16 cellular contexts compared by ENCODE assay signal in the genomic region with DNA sequence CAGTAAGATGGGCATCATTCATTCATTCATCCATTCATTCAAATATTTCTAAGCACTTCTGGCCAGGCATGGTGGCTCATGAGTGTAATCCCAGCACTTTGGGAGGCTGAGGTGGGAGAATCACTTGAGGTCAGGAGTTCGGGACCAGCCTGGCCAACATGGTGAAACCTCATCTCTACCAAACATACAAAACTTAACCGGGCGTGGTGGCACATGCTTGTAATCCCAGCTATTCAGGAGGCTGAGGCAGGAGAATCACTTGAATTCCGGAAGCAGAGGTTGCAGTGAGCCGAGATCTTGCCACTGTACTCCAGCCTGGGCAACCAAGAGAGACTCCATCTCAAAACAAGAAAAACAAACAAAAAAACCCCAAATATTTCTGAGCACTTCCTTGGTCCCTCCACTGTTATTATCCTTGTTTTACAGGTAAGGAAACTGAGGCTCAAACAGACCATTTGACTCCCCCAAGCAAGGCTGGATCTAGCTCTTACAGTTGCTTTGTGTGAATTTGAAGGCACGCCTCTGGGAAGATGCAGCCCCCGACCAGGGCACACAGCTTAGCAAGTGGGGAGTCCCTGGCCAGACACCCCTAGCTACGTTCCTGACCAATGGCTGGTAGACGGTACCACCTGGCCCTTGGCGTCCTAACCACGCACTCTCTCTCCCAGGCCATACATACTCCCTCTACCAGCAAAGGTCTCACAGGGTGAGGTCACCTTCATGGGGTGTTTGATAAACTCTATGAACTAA. TPM values are rescaled to one million over a fixed set of nuclear protein-coding genes. Genes with fewer than 3 reads are reported as not detected.
DNase-seq lines count a peak whose midpoint lies in the region; ATAC-seq and TF ChIP-seq lines count a peak whose summit lies in the region.
"Had no signal": no experiment of that assay in that cellular context is flagged by ENCODE, and none has a peak within 500 bp of the region (broad histone marks: within the 10 kb centered on the region; RNA-seq: fewer than 3 reads in every experiment).

No MANE protein-coding gene starts in this region.

- H3K36me3 Mint-ChIP-seq in activated CD4-positive, alpha-beta memory T cell treated with anti-CD3 and anti-CD28 coated beads, Interleukin-2, amount 10 ng/mL, durations not matched to agents 7 days and 5 days (ENCODE audit: low read depth), result no peaks in the 10 kb centered on the region
- H3K36me3 Mint-ChIP-seq in activated CD4-positive, alpha-beta memory T cell treated with anti-CD3 and anti-CD28 coated beads for 36 hours, result no peaks in the 10 kb centered on the region
- no peaks in the 10 kb centered on the region for H3K36me3 Mint-ChIP-seq in endothelial cell (ENCODE audit: low read depth, unreplicated experiment)
- H3K36me3 Mint-ChIP-seq: activated naive CD4-positive, alpha-beta T cell treated with anti-CD3 and anti-CD28 coated beads, Interleukin-2, amount 10 ng/mL, durations not matched to agents 7 days and 5 days; CD14-positive monocyte had no signal

- RAD21 ChIA-PET in HCT116 (lab: Charles Lee; ENCODE audit: low non-redundant PET in 1 of 2, low total read pairs in 2 of 2, uncharacterized antibody in 2 of 2, unreplicated experiment in 2 of 2), result no interaction called here

- TF ChIP-seq POLR2A in HCT116 (IDR thresholded peaks at IDR 0.05; ENCODE audit: borderline replicate concordance, extremely low read depth, insufficient read depth, insufficient read length) (no peak), thyroid gland (IDR thresholded peaks at IDR 0.05) (no peak)

- H3K9ac ChIP-seq in HCT116 (ENCODE audit: low read length), result no peak overlapping the region
- no peak overlapping the region for H3K9ac ChIP-seq in skeletal muscle tissue (ENCODE audit: low read depth in 1 of 3, low read length in 3 of 3)

- 88 to 89% methylated on average over 11 of the region's 11 CpGs for WGBS in thyroid gland, 2 donors

- DNase-seq in activated CD4-positive, alpha-beta memory T cell treated with anti-CD3 and anti-CD28 coated beads, Interleukin-2, amount 10 ng/mL, durations not matched to agents 7 days and 5 days, result peak; percentile 3
- no peak for DNase-seq in activated CD4-positive, alpha-beta memory T cell treated with anti-CD3 and anti-CD28 coated beads for 36 hours
- DNase-seq in HCT116 (ENCODE audit: low read depth, low spot score) (no peak), endothelial cell (ENCODE audit: low spot score) (no peak), GOT3 (lab: John Stamatoyannopoulos, UW) (no peak), thyroid gland (no peak)
- DNase-seq: midbrain, NCI-H526 treated with DMSO at 0.1 percent for 48 hours, nephron progenitor cell had no signal

- no peak overlapping the region for H3K4me3 Mint-ChIP-seq in activated CD4-positive, alpha-beta memory T cell treated with anti-CD3 and anti-CD28 coated beads, Interleukin-2, amount 10 ng/mL, durations not matched to agents 7 days and 5 days
- H3K4me3 Mint-ChIP-seq in activated CD4-positive, alpha-beta memory T cell treated with anti-CD3 and anti-CD28 coated beads for 36 hours, result no peak overlapping the region
- H3K4me3 Mint-ChIP-seq in endothelial cell (ENCODE audit: unreplicated experiment), result peak overlapping the region; percentile 62
- H3K4me3 Mint-ChIP-seq: activated CD4-positive, alpha-beta T cell treated with anti-CD3 and anti-CD28 coated beads, Interleukin-2, amount 10 ng/mL, durations not matched to agents 7 days and 5 days; activated naive CD4-positive, alpha-beta T cell treated with anti-CD3 and anti-CD28 coated beads, Interleukin-2, amount 10 ng/mL, durations not matched to agents 7 days and 5 days; nephron progenitor cell had no signal

- H3K4me3 ChIP-seq in HCT116 (replicated peaks in 1 of 2; ENCODE audit: low read depth in 1 of 2, low read length in 2 of 2) (no peak overlapping the region), skeletal muscle tissue (ENCODE audit: low read length in 3 of 3) (no peak overlapping the region), thyroid gland (replicated peaks in 1 of 3) (no peak overlapping the region)
- H3K4me3 ChIP-seq: prostate gland, upper lobe of left lung had no signal

- H3K79me2 ChIP-seq in HCT116 (ENCODE audit: insufficient read depth, low read length), result no peaks in the 10 kb centered on the region

- CTCF ChIA-PET in activated CD4-positive, alpha-beta memory T cell treated with anti-CD3 and anti-CD28 coated beads, Interleukin-2, amount 10 ng/mL, durations not matched to agents 7 days and 5 days (lab: Charles Lee), result no interaction called here
- CTCF ChIA-PET in activated CD4-positive, alpha-beta memory T cell treated with anti-CD3 and anti-CD28 coated beads for 36 hours (lab: Charles Lee), result interaction anchor here (1.3 kb wide), 1 partner anchor 63 kb away, joined by 3 read pairs; no protein-coding TSS in a partner anchor
- CTCF ChIA-PET in HCT116 (lab: Charles Lee), result interaction anchor here (0.9 kb wide), 1 partner anchor 656 kb away, joined by 3 read pairs; a partner anchor contains a TSS

- no peaks in the 10 kb centered on the region for H3K9me3 ChIP-seq in HCT116 (ENCODE audit: control insufficient read depth in 1 of 2, insufficient read depth in 1 of 2, low read depth in 1 of 2, low read length in 2 of 2)
- H3K9me3 ChIP-seq in skeletal muscle tissue (ENCODE audit: control insufficient read depth in 3 of 3, low read length in 3 of 3), result no peaks in the 10 kb centered on the region
- H3K9me3 ChIP-seq in thyroid gland, result no peaks in the 10 kb centered on the region
- H3K9me3 ChIP-seq: prostate gland, upper lobe of left lung had no signal

- no peaks in the 10 kb centered on the region for H4K20me1 ChIP-seq in HCT116 (ENCODE audit: insufficient read depth)

- POLR2A ChIA-PET in activated CD4-positive, alpha-beta memory T cell treated with anti-CD3 and anti-CD28 coated beads, Interleukin-2, amount 10 ng/mL, durations not matched to agents 7 days and 5 days (lab: Charles Lee), result interaction anchor here (0.8 to 1.2 kb wide), 2 partner anchors 14 to 50 kb away, joined by 4 read pairs; a partner anchor contains a TSS
- POLR2A ChIA-PET in activated CD4-positive, alpha-beta memory T cell treated with anti-CD3 and anti-CD28 coated beads for 36 hours (lab: Charles Lee), result no interaction called here
- POLR2A ChIA-PET in HCT116 (lab: Charles Lee), result no interaction called here

- H3K27ac Mint-ChIP-seq in activated CD4-positive, alpha-beta memory T cell treated with anti-CD3 and anti-CD28 coated beads, Interleukin-2, amount 10 ng/mL, durations not matched to agents 7 days and 5 days, result no peak overlapping the region
- H3K27ac Mint-ChIP-seq in activated CD4-positive, alpha-beta memory T cell treated with anti-CD3 and anti-CD28 coated beads for 36 hours, result no peak overlapping the region
- H3K27ac Mint-ChIP-seq in endothelial cell (ENCODE audit: unreplicated experiment), result no peak overlapping the region
- H3K27ac Mint-ChIP-seq: activated CD4-positive, alpha-beta T cell treated with anti-CD3 and anti-CD28 coated beads, Interleukin-2, amount 10 ng/mL, durations not matched to agents 7 days and 5 days; activated naive CD4-positive, alpha-beta T cell treated with anti-CD3 and anti-CD28 coated beads, Interleukin-2, amount 10 ng/mL, durations not matched to agents 7 days and 5 days; nephron progenitor cell had no signal

- peak overlapping the region; percentile 49 for H2AFZ ChIP-seq in HCT116 (ENCODE audit: low read depth, low read length, poor library complexity, severe bottlenecking)

- peaks cover 15% of the 10 kb centered on the region for H3K4me1 Mint-ChIP-seq in activated CD4-positive, alpha-beta memory T cell treated with anti-CD3 and anti-CD28 coated beads, Interleukin-2, amount 10 ng/mL, durations not matched to agents 7 days and 5 days
- H3K4me1 Mint-ChIP-seq in activated CD4-positive, alpha-beta memory T cell treated with anti-CD3 and anti-CD28 coated beads for 36 hours (ENCODE audit: low read depth), result peaks cover 26% of the 10 kb centered on the region
- no peaks in the 10 kb centered on the region for H3K4me1 Mint-ChIP-seq in endothelial cell (ENCODE audit: unreplicated experiment)

- H3K4me1 ChIP-seq in HCT116 (ENCODE audit: control insufficient read depth in 1 of 2, insufficient read depth in 2 of 2, low read length in 2 of 2) (peaks cover 9 to 12% of the 10 kb centered on the region in 2 experiments), skeletal muscle tissue (ENCODE audit: control insufficient read depth in 3 of 3, insufficient read depth in 3 of 3, low read length in 3 of 3) (peaks cover 0 to 15% (median 7%) of the 10 kb centered on the region in 3 donors), thyroid gland (peaks cover 4 to 19% of the 10 kb centered on the region in 2 donors)
- H3K4me1 ChIP-seq: prostate gland had no signal

- BruUV-seq in HCT116 (replicated peaks; lab: Mats Ljungman, UMichigan), result no TSS peak

- H3K36me3 ChIP-seq in HCT116 (ENCODE audit: control insufficient read depth in 1 of 2, insufficient read depth in 2 of 2, low read length in 2 of 2) (no peaks in the 10 kb centered on the region), skeletal muscle tissue (ENCODE audit: control insufficient read depth in 3 of 3, insufficient read depth in 3 of 3, low read length in 3 of 3) (no peaks in the 10 kb centered on the region), thyroid gland (no peaks in the 10 kb centered on the region)
- H3K36me3 ChIP-seq: prostate gland, upper lobe of left lung had no signal

- H3K27me3 Mint-ChIP-seq in activated CD4-positive, alpha-beta memory T cell treated with anti-CD3 and anti-CD28 coated beads, Interleukin-2, amount 10 ng/mL, durations not matched to agents 7 days and 5 days, result peaks cover 38% of the 10 kb centered on the region
- peaks cover 10% of the 10 kb centered on the region for H3K27me3 Mint-ChIP-seq in activated CD4-positive, alpha-beta memory T cell treated with anti-CD3 and anti-CD28 coated beads for 36 hours
- peaks cover 18% of the 10 kb centered on the region for H3K27me3 Mint-ChIP-seq in endothelial cell (ENCODE audit: unreplicated experiment)

- H3K9me2 ChIP-seq in HCT116 (ENCODE audit: insufficient read depth), result no peaks in the 10 kb centered on the region

- intact Hi-C loops in activated CD4-positive, alpha-beta memory T cell treated with anti-CD3 and anti-CD28 coated beads for 36 hours (cut with micrococcal nuclease), result no loop called here
- intact Hi-C loops in HCT116 (cut with micrococcal nuclease), result no loop called here
- intact Hi-C loops in thyroid gland (cut with DNase I), result no loop called here

- TF ChIP-seq CTCF in HCT116 (IDR thresholded peaks at IDR 0.05 in 2 of 3, conservative IDR thresholded peaks at IDR 0.05 in 1 of 3; ENCODE audit: borderline replicate concordance in 1 of 3, insufficient read depth in 1 of 3, low read depth in 2 of 3, low read length in 2 of 3), result no peak
- TF ChIP-seq CTCF in endothelial cell (IDR thresholded peaks at IDR 0.05; ENCODE audit: unreplicated experiment), result no peak
- TF ChIP-seq CTCF in thyroid gland (IDR thresholded peaks at IDR 0.05), result no peak

- ATAC-seq in HCT116, result no peak
- no peak for ATAC-seq in HG02970 (IDR thresholded peaks at IDR 0.05; ENCODE audit: low FRiP score, unreplicated experiment)

- H3K27me3 ChIP-seq in HCT116 (ENCODE audit: insufficient read depth, low read length) (peaks cover 2% of the 10 kb centered on the region; the same call in 1 of the 2 replicates), skeletal muscle tissue (ENCODE audit: control insufficient read depth in 3 of 3, insufficient read depth in 3 of 3, low read length in 3 of 3) (peaks cover 4 to 13% (median 8%) of the 10 kb centered on the region in 3 donors), thyroid gland (no peaks in the 10 kb centered on the region)
- H3K27me3 ChIP-seq: upper lobe of left lung had no signal

- peak overlapping the region; percentile 78 for H3K4me2 ChIP-seq in HCT116 (ENCODE audit: low read length)

- H3K9me3 Mint-ChIP-seq in activated CD4-positive, alpha-beta memory T cell treated with anti-CD3 and anti-CD28 coated beads, Interleukin-2, amount 10 ng/mL, durations not matched to agents 7 days and 5 days, result no peaks in the 10 kb centered on the region
- no peaks in the 10 kb centered on the region for H3K9me3 Mint-ChIP-seq in activated CD4-positive, alpha-beta memory T cell treated with anti-CD3 and anti-CD28 coated beads for 36 hours
- H3K9me3 Mint-ChIP-seq in endothelial cell (ENCODE audit: unreplicated experiment), result no peaks in the 10 kb centered on the region
- H3K9me3 Mint-ChIP-seq: activated CD4-positive, alpha-beta T cell treated with anti-CD3 and anti-CD28 coated beads, Interleukin-2, amount 10 ng/mL, durations not matched to agents 7 days and 5 days; activated naive CD4-positive, alpha-beta T cell treated with anti-CD3 and anti-CD28 coated beads, Interleukin-2, amount 10 ng/mL, durations not matched to agents 7 days and 5 days; nephron progenitor cell had no signal

- TF ChIP-seq RAD21 in HCT116 (IDR thresholded peaks at IDR 0.05; ENCODE audit: low read depth), result no peak

- H3K27ac ChIP-seq in HCT116 (ENCODE audit: low read depth, low read length) (no peak overlapping the region), skeletal muscle tissue (ENCODE audit: low read depth, low read length) (peak overlapping the region; percentile 67), thyroid gland (no peak overlapping the region)
- H3K27ac ChIP-seq: prostate gland, upper lobe of left lung had no signal

RNA-seq across cellular contexts. Expression of a gene that starts 50.6 kb away (rescaled TPM):
- total RNA-seq in activated CD4-positive, alpha-beta memory T cell treated with anti-CD3 and anti-CD28 coated beads, Interleukin-2, amount 10 ng/mL, durations not matched to agents 7 days and 5 days, result 10 to 100 TPM; 48.1 to 54.9 TPM
- total RNA-seq in activated CD4-positive, alpha-beta memory T cell treated with anti-CD3 and anti-CD28 coated beads for 36 hours, result 100 to 1,000 TPM; 138 to 142 TPM
- total RNA-seq in HCT116 (2021; ENCODE audit: unreplicated experiment), result 231 TPM
- polyA plus RNA-seq in HCT116 (2012), result 178 and 235 TPM in 2 replicates
- 12.1 TPM for total RNA-seq in endothelial cell (ENCODE audit: unreplicated experiment)
- total RNA-seq in skeletal muscle tissue, result 99.7 TPM
- total RNA-seq in thyroid gland, result 100 to 1,000 TPM in 1 of 4 donors, 10 to 100 TPM in 3; 72.0 to 126 (median 84.9) TPM
